25 cellular contexts compared by ENCODE assay signal in genomic region chr1:241118049-241118448, GRCh38.
A peak's percentile ranks its signal among the peaks of the same experiment; 100 is the strongest.
DNase-seq lines count a peak whose midpoint lies in the region; ATAC-seq, FAIRE-seq and TF ChIP-seq lines count a peak whose summit lies in the region.
"Had no signal": no experiment of that assay in that cellular context is flagged by ENCODE, and none has a peak within 500 bp of the region (broad histone marks: within the 10 kb centered on the region; RNA-seq: fewer than 3 reads in every experiment).

No MANE protein-coding gene starts in this region.

- no peak for TF ChIP-seq POLR2A in esophagus muscularis mucosa (IDR thresholded peaks at IDR 0.05; ENCODE audit: low read depth)

- H3K4me3 ChIP-seq in astrocyte (ENCODE audit: insufficient read depth, low read depth, low read length): no peak overlapping the region
- H3K4me3 ChIP-seq in esophagus muscularis mucosa: no peak overlapping the region
- no peak overlapping the region for H3K4me3 ChIP-seq in mucosa of descending colon
- H3K4me3 ChIP-seq: A549; BLaER1 treated with 17β-estradiol and CSF1 and Interleukin-3, amounts not matched to agents 10 nM and 100 nM; GM12878 had no signal

- WGBS in esophagus muscularis mucosa: 90% methylated on average over 3 of the region's 3 CpGs

- no peak for FAIRE-seq in astrocyte (lab: Jason Lieb, UNC)
- FAIRE-seq: A549, GM12878, GM12892, GM18507, GM19239 had no signal

- H3K4me1 ChIP-seq in astrocyte (ENCODE audit: insufficient read depth, low read length) (no peaks in the 10 kb centered on the region), esophagus muscularis mucosa (no peaks in the 10 kb centered on the region), mucosa of descending colon (ENCODE audit: low read depth) (no peaks in the 10 kb centered on the region)
- H3K4me1 ChIP-seq: A549 had no signal

- H3K79me2 ChIP-seq in astrocyte (ENCODE audit: insufficient read depth, low read length): no peaks in the 10 kb centered on the region

- intact Hi-C loops in esophagus muscularis mucosa (cut with DNase I) (no loop called here), mucosa of descending colon (cut with DNase I, micrococcal nuclease) (no loop called here)

- peak; percentile 79 for ATAC-seq in mucosa of descending colon
- ATAC-seq in HG02852 (IDR thresholded peaks at IDR 0.05; ENCODE audit: unreplicated experiment): no peak
- ATAC-seq: A549; CD8-positive, alpha-beta T cell; GM12878 had no signal

- H3K9ac ChIP-seq in astrocyte (ENCODE audit: low read length): no peak overlapping the region
- H3K9ac ChIP-seq: BLaER1 treated with 17β-estradiol and CSF1 and Interleukin-3, amounts not matched to agents 10 nM and 100 nM had no signal

- H3K4me1 Mint-ChIP-seq in astrocyte (ENCODE audit: low read depth, unreplicated experiment): peaks cover 5% of the 10 kb centered on the region
- H3K4me1 Mint-ChIP-seq: B cell had no signal

- no peak overlapping the region for H3K4me2 ChIP-seq in astrocyte (ENCODE audit: low read length)
- H3K4me2 ChIP-seq: A549; BLaER1 treated with 17β-estradiol and CSF1 and Interleukin-3, amounts not matched to agents 10 nM and 100 nM had no signal

- H3K36me3 ChIP-seq in astrocyte (ENCODE audit: insufficient read depth, low read length) (no peaks in the 10 kb centered on the region), esophagus muscularis mucosa (no peaks in the 10 kb centered on the region), mucosa of descending colon (ENCODE audit: low read depth) (no peaks in the 10 kb centered on the region)
- H3K36me3 ChIP-seq: BLaER1 treated with 17β-estradiol and CSF1 and Interleukin-3, amounts not matched to agents 10 nM and 100 nM had no signal

- H4K20me1 ChIP-seq in astrocyte (ENCODE audit: insufficient read depth, low read length): no peaks in the 10 kb centered on the region
- H4K20me1 ChIP-seq: BLaER1 treated with 17β-estradiol and CSF1 and Interleukin-3, amounts not matched to agents 10 nM and 100 nM had no signal

- no peak overlapping the region for H3K27ac Mint-ChIP-seq in astrocyte (ENCODE audit: unreplicated experiment)
- H3K27ac Mint-ChIP-seq: B cell; CD4-positive, alpha-beta T cell; CD8-positive, alpha-beta T cell had no signal

- H3K9me3 Mint-ChIP-seq in astrocyte (ENCODE audit: unreplicated experiment): no peaks in the 10 kb centered on the region
- H3K9me3 Mint-ChIP-seq: CD8-positive, alpha-beta T cell had no signal

- peaks cover 2% of the 10 kb centered on the region for H3K27me3 Mint-ChIP-seq in astrocyte (ENCODE audit: low read depth, unreplicated experiment)
- H3K27me3 Mint-ChIP-seq: B cell; CD4-positive, alpha-beta T cell had no signal

- DNase-seq in EH (ENCODE audit: low read depth) (peak; percentile 38), astrocyte (ENCODE audit: low read depth) (peak; percentile 7), esophagus muscularis mucosa (ENCODE audit: extremely low spot score) (peak; percentile 12), mucosa of descending colon (no peak), NCI-H1694 treated with DMSO at 0.1 percent for 48 hours (lab: John Stamatoyannopoulos, UW) (no peak), T1000 (lab: John Stamatoyannopoulos, UW) (no peak)
- no peak for DNase-seq in activated naive CD4-positive, alpha-beta T cell treated with anti-CD3 and anti-CD28 coated beads, Interleukin-2, amount 50 U/mL, for 16 hours
- DNase-seq: AML-193; Caco-2; Calu3; CD4-positive, alpha-beta T cell; CD8-positive, alpha-beta T cell; DMS79 treated with DMSO at 0.1 percent for 48 hours; EL; GDM1 had no signal

- TF ChIP-seq EP300 in esophagus muscularis mucosa (IDR thresholded peaks at IDR 0.05): no peak

- no peaks in the 10 kb centered on the region for H3K36me3 Mint-ChIP-seq in astrocyte (ENCODE audit: low read depth, unreplicated experiment)
- H3K36me3 Mint-ChIP-seq: CD8-positive, alpha-beta T cell had no signal

- H3K27me3 ChIP-seq in astrocyte (ENCODE audit: insufficient read depth, low read length): no peaks in the 10 kb centered on the region
- no peaks in the 10 kb centered on the region for H3K27me3 ChIP-seq in esophagus muscularis mucosa
- H3K27me3 ChIP-seq: BLaER1 treated with 17β-estradiol and CSF1 and Interleukin-3, amounts not matched to agents 10 nM and 100 nM had no signal

- H3K27ac ChIP-seq in astrocyte (ENCODE audit: low read depth, low read length): no peak overlapping the region
- H3K27ac ChIP-seq in esophagus muscularis mucosa (replicated peaks in 1 of 4): no peak overlapping the region
- H3K27ac ChIP-seq: 22Rv1; A549; BLaER1 treated with 17β-estradiol and CSF1 and Interleukin-3, amounts not matched to agents 10 nM and 100 nM; C4-2B had no signal

- H3K9me3 ChIP-seq in astrocyte (ENCODE audit: insufficient read depth, low read depth, low read length): no peaks in the 10 kb centered on the region
- peaks cover 0 to 3% (median 0%) of the 10 kb centered on the region in 4 donors for H3K9me3 ChIP-seq in esophagus muscularis mucosa
- H3K9me3 ChIP-seq in mucosa of descending colon: no peaks in the 10 kb centered on the region
- H3K9me3 ChIP-seq: A549 had no signal

- H2AFZ ChIP-seq in astrocyte (ENCODE audit: low read depth, low read length): no peak overlapping the region

- H3K4me3 Mint-ChIP-seq in astrocyte (ENCODE audit: unreplicated experiment): no peak overlapping the region
- H3K4me3 Mint-ChIP-seq: B cell; CD4-positive, alpha-beta T cell; CD8-positive, alpha-beta T cell had no signal

- TF ChIP-seq CTCF in astrocyte (IDR thresholded peaks at IDR 0.05; ENCODE audit: insufficient read depth, low read depth, low read length) (no peak), esophagus muscularis mucosa (IDR thresholded peaks at IDR 0.05) (no peak), mucosa of descending colon (IDR thresholded peaks at IDR 0.05) (no peak)

Comparison
In these comparisons a context has a peak if more than half of its experiments do, and no peak if none do; other contexts are left out.
1. DNase-seq: peak in EH (single experiment), astrocyte (single experiment) and esophagus muscularis mucosa (single experiment); none in mucosa of descending colon (0 of 3), NCI-H1694 treated with DMSO at 0.1 percent for 48 hours (single experiment), T1000 (single experiment) and activated naive CD4-positive, alpha-beta T cell treated with anti-CD3 and anti-CD28 coated beads, Interleukin-2, amount 50 U/mL, for 16 hours (single experiment).